Comparison of ENCODE assay signal across 8 cellular contexts in the genomic region with DNA sequence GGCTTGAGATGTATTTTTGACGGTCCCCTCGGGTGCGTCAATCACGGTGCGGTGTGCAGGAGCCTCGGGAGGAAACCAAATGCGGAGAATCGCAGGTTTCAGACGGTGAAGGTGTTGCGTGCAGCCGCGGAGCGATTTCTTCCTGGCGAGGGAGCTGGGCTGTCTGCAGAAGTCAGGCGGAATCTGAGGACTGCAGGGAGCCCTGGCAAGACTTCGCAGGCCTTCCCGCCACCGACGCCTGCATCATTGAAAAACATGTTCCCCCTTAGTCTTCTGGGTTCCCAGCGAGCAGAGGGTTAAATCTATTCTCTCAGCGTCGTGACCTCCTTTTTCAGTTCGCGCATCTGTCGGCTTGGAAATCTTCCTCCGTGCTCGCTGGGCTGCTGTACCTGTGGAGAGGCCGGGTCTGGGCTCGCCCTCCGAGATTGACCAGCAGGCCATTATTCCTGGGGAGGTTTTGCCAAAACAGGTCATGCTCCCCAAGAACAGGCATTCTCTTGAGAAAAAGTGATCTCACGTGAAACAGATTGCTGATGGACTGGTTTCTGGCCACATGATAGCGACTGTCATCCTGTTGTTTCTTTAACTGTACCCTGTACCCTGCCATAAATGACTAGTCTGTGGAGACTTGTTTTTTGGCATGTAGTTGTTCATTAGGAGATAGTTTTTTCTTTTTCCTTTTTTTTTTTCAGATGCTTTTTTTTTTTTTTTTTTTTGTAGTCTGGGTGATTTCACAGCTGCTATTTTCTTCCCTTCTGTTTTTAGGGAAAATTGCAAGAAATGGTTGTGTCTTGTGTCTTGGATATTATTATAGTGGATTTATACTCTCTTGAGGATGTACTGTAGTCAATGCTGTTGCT. TPM values are rescaled to one million over a fixed set of nuclear protein-coding genes. Genes with fewer than 3 reads are reported as not detected.
DNase-seq lines count a peak whose midpoint lies in the region; ATAC-seq lines count a peak whose summit lies in the region.

No MANE protein-coding gene starts in this region.

- DNase-seq in SKM-1 treated with dmso at 0.1 percent for 144 hours (lab: John Stamatoyannopoulos, UW; ENCODE audit: unreplicated experiment), result peak; percentile 36
- no peak for DNase-seq in SKM-1 (lab: John Stamatoyannopoulos, UW; ENCODE audit: unreplicated experiment)
- peak; percentile 65 for DNase-seq in KBM-7
- DNase-seq in T1000 (lab: John Stamatoyannopoulos, UW), result peak; percentile 40
- DNase-seq in T47D (ENCODE audit: low read depth in 1 of 2, low spot score in 1 of 2), result peak; percentile 17 to 45
- DNase-seq in left lobe of liver (ENCODE audit: low spot score), result peak; percentile 45
- peak; percentile 25 for DNase-seq in stimulated activated CD8-positive, alpha-beta memory T cell treated with anti-CD3 and anti-CD28 coated beads, Interleukin-12 subunit alpha, Interleukin-12 subunit beta, amount 100 ng/mL, for 4 hours (ENCODE audit: low read depth)

- in situ Hi-C loops in KBM-7 (cut with MboI; ENCODE audit: low pct_unique_long_range_greater_than_20kb, low sequenced_read_pairs) (no loop called here), T47D (cut with HindIII; ENCODE audit: low pct_unique_long_range_greater_than_20kb, low sequenced_read_pairs) (no loop called here)

- ATAC-seq in left lobe of liver, result peak; percentile 2
- no peak for ATAC-seq in HG03439 (IDR thresholded peaks at IDR 0.05; ENCODE audit: unreplicated experiment)

RNA-seq across cellular contexts. Expression of a gene that starts 0.9 kb away (rescaled TPM):
- total RNA-seq in left lobe of liver, result 35.6 TPM
